8 cellular contexts compared by ENCODE assay signal in the genomic region with DNA sequence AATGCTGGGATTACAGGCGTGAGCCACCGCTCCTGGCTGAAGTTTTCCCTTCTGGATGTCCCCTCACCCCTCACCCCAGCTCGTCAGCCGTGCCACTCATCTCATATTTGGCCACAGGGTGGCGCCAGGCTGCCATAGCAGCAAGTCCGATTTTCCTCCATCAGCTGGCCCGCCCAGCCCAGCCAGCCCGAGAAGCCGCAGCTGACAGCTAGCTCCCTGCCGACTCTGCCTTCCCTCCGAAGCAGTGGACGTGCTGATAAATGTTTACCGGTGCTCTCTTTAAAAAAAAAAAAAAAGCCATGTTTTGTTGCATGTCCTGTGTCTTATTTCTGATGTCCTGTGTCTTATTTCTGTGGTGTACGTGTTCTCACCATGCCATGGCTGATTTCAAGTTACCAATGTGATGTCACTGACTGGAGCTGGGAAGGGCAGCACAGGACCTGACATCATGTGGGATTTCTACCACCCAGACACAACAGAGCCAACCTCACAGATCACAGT. TPM values are rescaled to one million over a fixed set of nuclear protein-coding genes. Genes with fewer than 3 reads are reported as not detected.
A peak's percentile ranks its signal among the peaks of the same experiment; 100 is the strongest.
DNase-seq lines count a peak whose midpoint lies in the region; ATAC-seq lines count a peak whose summit lies in the region.

No MANE protein-coding gene starts in this region.

- H3K23ac ChIP-seq in mesenchymal stem cell (ENCODE audit: low read length in 2 of 2): no peak overlapping the region

- no peak overlapping the region for H2BK15ac ChIP-seq in mesenchymal stem cell (ENCODE audit: low read depth, poor library complexity, severe bottlenecking)

- H2BK5ac ChIP-seq in mesenchymal stem cell (ENCODE audit: low read depth, low read length, poor library complexity, severe bottlenecking): no peak overlapping the region

- no peak overlapping the region for H3K27ac ChIP-seq in mesenchymal stem cell (ENCODE audit: low read length, poor library complexity, severe bottlenecking)

- H3K36me3 ChIP-seq in mesenchymal stem cell (ENCODE audit: control insufficient read depth in 1 of 2, insufficient read depth in 2 of 2, low read depth in 1 of 2, low read length in 2 of 2): peaks cover 20 to 37% of the 10 kb centered on the region in 2 experiments

- no peak overlapping the region for H3K4me3 Mint-ChIP-seq in activated CD8-positive, alpha-beta T cell treated with anti-CD3 and anti-CD28 coated beads, Interleukin-2, amount 10 ng/mL, durations not matched to agents 7 days and 5 days

- DNase-seq in SIG-M5 treated with dmso at 0.1 percent for 504 hours (lab: John Stamatoyannopoulos, UW; ENCODE audit: unreplicated experiment): peak; percentile 67
- no peak for DNase-seq in SIG-M5 (lab: John Stamatoyannopoulos, UW)
- peak; percentile 42 for DNase-seq in NCI-H82 treated with DMSO at 0.1 percent for 48 hours (lab: John Stamatoyannopoulos, UW; ENCODE audit: unreplicated experiment)
- peak; percentile 89 for DNase-seq in activated CD8-positive, alpha-beta T cell treated with anti-CD3 and anti-CD28 coated beads, Interleukin-2, amount 10 ng/mL, durations not matched to agents 7 days and 5 days
- DNase-seq in ecto neural progenitor cell (ENCODE audit: low spot score): peak; percentile 91
- peak; percentile 91 for DNase-seq in mesenchymal stem cell
- DNase-seq in stimulated activated CD8-positive, alpha-beta memory T cell treated with anti-CD3 and anti-CD28 coated beads, Interleukin-12 subunit alpha, Interleukin-12 subunit beta, amount 100 ng/mL, for 4 hours (ENCODE audit: low read depth): peak; percentile 40

- H3K4me1 ChIP-seq in mesenchymal stem cell (ENCODE audit: control insufficient read depth, insufficient read depth, low read depth, low read length): peaks cover 41% of the 10 kb centered on the region

- peaks cover 40% of the 10 kb centered on the region for H3K4me1 Mint-ChIP-seq in activated CD8-positive, alpha-beta T cell treated with anti-CD3 and anti-CD28 coated beads, Interleukin-2, amount 10 ng/mL, durations not matched to agents 7 days and 5 days (ENCODE audit: low read depth)

- no peak overlapping the region for H4K8ac ChIP-seq in mesenchymal stem cell (ENCODE audit: low read length)

- H3K9ac ChIP-seq in mesenchymal stem cell (ENCODE audit: low read length): peak overlapping the region; percentile 17

- H2AFZ ChIP-seq in mesenchymal stem cell (ENCODE audit: low read depth, low read length): no peak overlapping the region

- no peaks in the 10 kb centered on the region for H3K27me3 Mint-ChIP-seq in activated CD8-positive, alpha-beta T cell treated with anti-CD3 and anti-CD28 coated beads, Interleukin-2, amount 10 ng/mL, durations not matched to agents 7 days and 5 days (ENCODE audit: low read depth)

- H3K27ac Mint-ChIP-seq in activated CD8-positive, alpha-beta T cell treated with anti-CD3 and anti-CD28 coated beads, Interleukin-2, amount 10 ng/mL, durations not matched to agents 7 days and 5 days: peak overlapping the region; percentile 65

- H3K4me2 ChIP-seq in mesenchymal stem cell (ENCODE audit: low read length, poor library complexity, severe bottlenecking): no peak overlapping the region

- H3K18ac ChIP-seq in mesenchymal stem cell (ENCODE audit: low read depth in 1 of 2, low read length in 2 of 2): no peak overlapping the region

- CTCF ChIA-PET in activated CD8-positive, alpha-beta T cell treated with anti-CD3 and anti-CD28 coated beads, Interleukin-2, amount 10 ng/mL, durations not matched to agents 7 days and 5 days (lab: Charles Lee): interaction anchor here (0.7 to 28.9 kb wide), 43 partner anchors 8 to 482 kb away, joined by 3 to 796 read pairs (median 4); partner anchors contain the start of genes ANKHD1, HBEGF, IK and NDUFA2

- no peaks in the 10 kb centered on the region for H3K9me3 ChIP-seq in mesenchymal stem cell (ENCODE audit: control insufficient read depth, low read length)

- no peaks in the 10 kb centered on the region for H3K9me3 Mint-ChIP-seq in activated CD8-positive, alpha-beta T cell treated with anti-CD3 and anti-CD28 coated beads, Interleukin-2, amount 10 ng/mL, durations not matched to agents 7 days and 5 days (ENCODE audit: insufficient read depth)

- ATAC-seq in HG03159 (IDR thresholded peaks at IDR 0.05; ENCODE audit: unreplicated experiment): peak; percentile 67
- ATAC-seq in activated CD8-positive, alpha-beta T cell treated with anti-CD3 and anti-CD28 coated beads, Interleukin-2, amount 10 ng/mL, durations not matched to agents 7 days and 5 days: peak; percentile 74

- H2BK12ac ChIP-seq in mesenchymal stem cell (ENCODE audit: low read length in 2 of 2): no peak overlapping the region

- H3K79me1 ChIP-seq in mesenchymal stem cell (replicated peaks; ENCODE audit: low read length, poor library complexity, severe bottlenecking): peaks cover 28% of the 10 kb centered on the region

- peaks cover 17% of the 10 kb centered on the region for H3K36me3 Mint-ChIP-seq in activated CD8-positive, alpha-beta T cell treated with anti-CD3 and anti-CD28 coated beads, Interleukin-2, amount 10 ng/mL, durations not matched to agents 7 days and 5 days (ENCODE audit: low read depth)

- POLR2A ChIA-PET in activated CD8-positive, alpha-beta T cell treated with anti-CD3 and anti-CD28 coated beads, Interleukin-2, amount 10 ng/mL, durations not matched to agents 7 days and 5 days (lab: Charles Lee): interaction anchor here (1.1 to 3.9 kb wide), 3 partner anchors 58 to 109 kb away, joined by 3 to 16 read pairs (median 10); partner anchors contain the start of genes HBEGF and PFDN1

- H2BK120ac ChIP-seq in mesenchymal stem cell (ENCODE audit: low read depth, low read length): no peak overlapping the region

- 15% methylated on average over 14 of the region's 14 CpGs for WGBS in mesenchymal stem cell

- H3K4ac ChIP-seq in mesenchymal stem cell (ENCODE audit: low read depth in 1 of 2, low read length in 2 of 2): no peak overlapping the region

- H3K27me3 ChIP-seq in mesenchymal stem cell (ENCODE audit: control insufficient read depth in 1 of 2, insufficient read depth in 1 of 2, low read length in 2 of 2): no peaks in the 10 kb centered on the region

- no peak overlapping the region for H2AK5ac ChIP-seq in mesenchymal stem cell (ENCODE audit: low read length, severe bottlenecking)

- H4K91ac ChIP-seq in mesenchymal stem cell (ENCODE audit: low read length): no peak overlapping the region

- H3K14ac ChIP-seq in mesenchymal stem cell (ENCODE audit: low read length in 2 of 2): no peak overlapping the region

- H3K4me3 ChIP-seq in mesenchymal stem cell (ENCODE audit: insufficient read depth in 1 of 2, low read depth in 1 of 2, low read length in 2 of 2): no peak overlapping the region

RNA-seq across cellular contexts. Expression of gene PFDN1, which starts 58.3 kb away (rescaled TPM):
- 10 to 100 TPM; 62.4 to 64.7 TPM for total RNA-seq in activated CD8-positive, alpha-beta T cell treated with anti-CD3 and anti-CD28 coated beads, Interleukin-2, amount 10 ng/mL, durations not matched to agents 7 days and 5 days
- polyA plus RNA-seq in mesenchymal stem cell (2013, experiment 1 of 2): 289 TPM
- 256 TPM for polyA plus RNA-seq in mesenchymal stem cell (2013, experiment 2 of 2)
